In genomic region chr16:26563018-26563417, GRCh38 we compare ENCODE assay signal across 11 cellular contexts.
"Had no signal": no experiment of that assay in that cellular context is flagged by ENCODE, and none has a peak within 500 bp of the region (broad histone marks: within the 10 kb centered on the region; RNA-seq: fewer than 3 reads in every experiment).

No MANE protein-coding gene starts in this region.

- DNase-seq: GM23248, GOT3, H7, H9, HCEC 1CT, HFFc6 had no signal

- H3K9ac ChIP-seq: GM23248 had no signal

- H3K4me3 ChIP-seq: GM23248, GM23338, HAP-1 had no signal

- ATAC-seq: GM23338, HCT116 had no signal

- H3K36me3 ChIP-seq: HAP-1 had no signal

- H3K4me1 ChIP-seq: HAP-1 had no signal

- FAIRE-seq: H1, H54 had no signal

- H2AFZ ChIP-seq: GM23248, GM23338 had no signal

- H3K27ac ChIP-seq: GM23248 had no signal

- H3K4me2 ChIP-seq: GM23338 had no signal
